Comparison of ENCODE assay signal across 21 cellular contexts in genomic region chr20:16647875-16648597, GRCh38.
"Had no signal": no experiment of that assay in that cellular context is flagged by ENCODE, and none has a peak within 500 bp of the region (broad histone marks: within the 10 kb centered on the region; RNA-seq: fewer than 3 reads in every experiment).

No MANE protein-coding gene starts in this region.

- H3K4me1 ChIP-seq: foreskin keratinocyte, suprapubic skin, thyroid gland had no signal

- ATAC-seq: foreskin keratinocyte; left colon; left ventricle myocardium superior; right cardiac atrium; stimulated activated effector memory CD8-positive, alpha-beta T cell treated with anti-CD3 and anti-CD28 coated beads, Interleukin-12 subunit alpha, Interleukin-12 subunit beta, amount 100 ng/mL, for 72 hours; stimulated activated naive CD8-positive, alpha-beta T cell treated with anti-CD3 and anti-CD28 coated beads, Interleukin-15, Interleukin-2, amounts not matched to agents 100 U/mL and 50 U/mL, for 24 hours had no signal

- H3K9me3 Mint-ChIP-seq: endodermal cell; stimulated activated effector memory CD8-positive, alpha-beta T cell treated with anti-CD3 and anti-CD28 coated beads, Interleukin-12 subunit alpha, Interleukin-12 subunit beta, amount 100 ng/mL, for 72 hours had no signal

- H3K36me3 Mint-ChIP-seq: naive B cell; stimulated activated effector memory CD8-positive, alpha-beta T cell treated with anti-CD3 and anti-CD28 coated beads, Interleukin-12 subunit alpha, Interleukin-12 subunit beta, amount 100 ng/mL, for 72 hours; type B pancreatic cell had no signal

- H3K27me3 ChIP-seq: thyroid gland had no signal

- DNase-seq: effector CD4-positive, alpha-beta T cell; endodermal cell; erythroblast; foreskin keratinocyte; hippocampal formation; left colon; left ventricle myocardium superior; mesendoderm; naive B cell; nephron progenitor cell; posterior cingulate gyrus; right cardiac atrium; stimulated activated CD4-positive, alpha-beta T cell treated with anti-CD3 and anti-CD28 coated beads, Interleukin-2, amount 100 ng/mL, for 48 hours; stimulated activated naive CD8-positive, alpha-beta T cell treated with anti-CD3 and anti-CD28 coated beads, Interleukin-15, Interleukin-2, amounts not matched to agents 100 U/mL and 50 U/mL, for 24 hours; thyroid gland had no signal

- H3K27ac ChIP-seq: coronary artery, foreskin keratinocyte, suprapubic skin, thyroid gland had no signal

- H3K4me3 ChIP-seq: coronary artery, lung, smooth muscle cell, suprapubic skin, thyroid gland had no signal

- H3K36me3 ChIP-seq: suprapubic skin, thyroid gland had no signal

- H3K9me3 ChIP-seq: suprapubic skin, thyroid gland had no signal

- H3K27ac Mint-ChIP-seq: endodermal cell; naive B cell; nephron progenitor cell; stimulated activated effector memory CD8-positive, alpha-beta T cell treated with anti-CD3 and anti-CD28 coated beads, Interleukin-12 subunit alpha, Interleukin-12 subunit beta, amount 100 ng/mL, for 72 hours; type B pancreatic cell had no signal

- H3K4me3 Mint-ChIP-seq: endodermal cell; naive B cell; nephron progenitor cell; stimulated activated effector memory CD8-positive, alpha-beta T cell treated with anti-CD3 and anti-CD28 coated beads, Interleukin-12 subunit alpha, Interleukin-12 subunit beta, amount 100 ng/mL, for 72 hours; type B pancreatic cell had no signal

- H3K4me1 Mint-ChIP-seq: naive B cell; stimulated activated effector memory CD8-positive, alpha-beta T cell treated with anti-CD3 and anti-CD28 coated beads, Interleukin-12 subunit alpha, Interleukin-12 subunit beta, amount 100 ng/mL, for 72 hours had no signal
